In the genomic region with DNA sequence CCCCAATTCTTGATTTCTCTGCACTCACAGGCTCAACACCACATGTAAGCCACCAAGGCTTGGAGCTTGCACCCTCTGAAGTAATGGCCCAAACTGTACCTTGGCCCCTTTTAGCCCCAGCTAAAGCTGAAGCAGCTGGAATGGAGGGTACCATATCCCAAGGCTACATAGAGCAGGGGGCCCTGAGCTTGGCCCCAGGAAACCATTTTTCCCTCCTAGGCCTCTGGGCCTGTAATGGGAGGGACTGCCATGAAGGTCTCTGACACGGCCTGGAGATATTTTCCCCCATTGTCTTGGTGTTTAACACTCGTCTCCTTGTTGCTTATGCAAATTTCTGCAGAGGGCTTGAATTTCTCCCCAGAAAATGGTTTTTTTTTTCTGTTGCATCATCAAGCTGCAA, we compare ENCODE assay signal across 35 cellular contexts.
DNase-seq lines count a peak whose midpoint lies in the region; ATAC-seq, FAIRE-seq and TF ChIP-seq lines count a peak whose summit lies in the region.
"Had no signal": no experiment of that assay in that cellular context is flagged by ENCODE, and none has a peak within 500 bp of the region (broad histone marks: within the 10 kb centered on the region; RNA-seq: fewer than 3 reads in every experiment).

No MANE protein-coding gene starts in this region.

- H3K9me3 Mint-ChIP-seq in activated T-helper 1 cell treated with anti-CD3 and anti-CD28 coated beads, Interleukin-12 subunit alpha, Interleukin-12 subunit beta, Interleukin-2, Interleukin-4 antibody, amounts not matched to agents 30 ng/mL and 10 ng/mL and 1 ng/mL, durations not matched to agents 14 hours and 24 hours and 36 hours, result peaks cover 7% of the 10 kb centered on the region

- peak; percentile 29 for DNase-seq in Karpas-422
- no peak for DNase-seq in K562 (ENCODE audit: extremely low read depth in 1 of 4, low spot score in 3 of 4)
- no peak for DNase-seq in activated T-helper 1 cell treated with anti-CD3 and anti-CD28 coated beads, Interleukin-12 subunit alpha, Interleukin-12 subunit beta, Interleukin-2, Interleukin-4 antibody, amounts not matched to agents 30 ng/mL and 10 ng/mL and 1 ng/mL, durations not matched to agents 14 hours and 24 hours and 36 hours (ENCODE audit: low spot score)
- DNase-seq in SKM-1 treated with dmso at 0.1 percent for 144 hours (lab: John Stamatoyannopoulos, UW; ENCODE audit: unreplicated experiment), result no peak
- DNase-seq: 8988T; ACHN; AML-193; BE2C; C1 segment of cervical spinal cord; Caco-2; Calu3; CD4-positive, alpha-beta memory T cell; CD4-positive, alpha-beta T cell; CD4-positive, CD25-positive, alpha-beta regulatory T cell; CD8-positive, alpha-beta memory T cell; CD8-positive, alpha-beta T cell; COR-L47; DMS 273 treated with DMSO at 0.1 percent for 48 hours; DMS153; DMS53; DMS79; DMS79 treated with DMSO at 0.1 percent for 48 hours; DND-41; EL had no signal

- WGBS in K562 (ENCODE audit: insufficient coverage, low coverage, missing lambda C conversion rate), result 6% methylated on average over 2 of the region's 2 CpGs

- intact Hi-C loops in K562 (cut with micrococcal nuclease), result loop anchor here (10.0 kb wide), 1 partner anchor 230 kb away; no protein-coding TSS in a partner anchor
- intact Hi-C loops in activated T-helper 1 cell treated with anti-CD3 and anti-CD28 coated beads, Interleukin-12 subunit alpha, Interleukin-12 subunit beta, Interleukin-2, Interleukin-4 antibody, amounts not matched to agents 30 ng/mL and 10 ng/mL and 1 ng/mL, durations not matched to agents 14 hours and 24 hours and 36 hours (cut with micrococcal nuclease), result no loop called here

- no peak overlapping the region for H2AFZ ChIP-seq in Karpas-422 (ENCODE audit: low read length)
- H2AFZ ChIP-seq in K562 (ENCODE audit: low read depth, low read length), result no peak overlapping the region

- H3K9me2 ChIP-seq in Karpas-422 (replicated peaks; ENCODE audit: insufficient read depth, low read length), result no peaks in the 10 kb centered on the region

- H3K27ac ChIP-seq in HEK293 (ENCODE audit: extremely low read depth, low read depth, low read length) (no peak overlapping the region), Karpas-422 (ENCODE audit: low read length) (no peak overlapping the region), K562 (ENCODE audit: extremely low read depth, low read depth, low read length) (no peak overlapping the region)
- H3K27ac ChIP-seq: 22Rv1; A549; BLaER1; BLaER1 treated with 17β-estradiol and CSF1 and Interleukin-3, amounts not matched to agents 10 nM and 100 nM; C4-2B had no signal

- H4K20me1 ChIP-seq in Karpas-422 (ENCODE audit: insufficient read depth, low read depth, low read length) (no peaks in the 10 kb centered on the region), K562 (replicated peaks; ENCODE audit: control insufficient read depth, insufficient read depth, low read length) (no peaks in the 10 kb centered on the region)
- H4K20me1 ChIP-seq: BLaER1; BLaER1 treated with 17β-estradiol and CSF1 and Interleukin-3, amounts not matched to agents 10 nM and 100 nM had no signal

- no TSS peak for BruUV-seq in K562 (replicated peaks; lab: Mats Ljungman, UMichigan)

- H3K9ac ChIP-seq in Karpas-422 (ENCODE audit: low read length) (no peak overlapping the region), K562 (ENCODE audit: insufficient read depth in 1 of 2, low read depth in 2 of 2, low read length in 2 of 2) (no peak overlapping the region)
- H3K9ac ChIP-seq: BLaER1; BLaER1 treated with 17β-estradiol and CSF1 and Interleukin-3, amounts not matched to agents 10 nM and 100 nM had no signal

- H3K36me3 ChIP-seq in HEK293 (ENCODE audit: control insufficient read depth in 2 of 2, insufficient read depth in 1 of 2, low read length in 2 of 2) (no peaks in the 10 kb centered on the region), Karpas-422 (ENCODE audit: insufficient read depth, low read length) (no peaks in the 10 kb centered on the region; the same call in 1 of the 2 replicates), K562 (ENCODE audit: control insufficient read depth, insufficient read depth, low read length) (no peaks in the 10 kb centered on the region)
- H3K36me3 ChIP-seq: BE2C, BLaER1 had no signal

- H3K79me2 ChIP-seq in Karpas-422 (ENCODE audit: low read length) (no peaks in the 10 kb centered on the region), K562 (ENCODE audit: control insufficient read depth, insufficient read depth, low read length) (no peaks in the 10 kb centered on the region)

- H3K4me3 Mint-ChIP-seq in activated T-helper 1 cell treated with anti-CD3 and anti-CD28 coated beads, Interleukin-12 subunit alpha, Interleukin-12 subunit beta, Interleukin-2, Interleukin-4 antibody, amounts not matched to agents 30 ng/mL and 10 ng/mL and 1 ng/mL, durations not matched to agents 14 hours and 24 hours and 36 hours, result no peak overlapping the region
- H3K4me3 Mint-ChIP-seq: B cell; CD14-positive monocyte; CD4-positive, alpha-beta memory T cell; CD4-positive, alpha-beta T cell; CD4-positive, CD25-positive, alpha-beta regulatory T cell; CD8-positive, alpha-beta memory T cell; CD8-positive, alpha-beta T cell had no signal

- no peaks in the 10 kb centered on the region; the same call in 1 of the 2 replicates for H3K9me3 ChIP-seq in HEK293 (ENCODE audit: control insufficient read depth, insufficient read depth, low read depth, low read length)
- no peaks in the 10 kb centered on the region for H3K9me3 ChIP-seq in Karpas-422 (ENCODE audit: low read length)
- H3K9me3 ChIP-seq in K562 (replicated peaks; ENCODE audit: control insufficient read depth, insufficient read depth, low read depth, low read length), result no peaks in the 10 kb centered on the region
- H3K9me3 ChIP-seq: A549, BE2C, Caco-2 had no signal

- in situ Hi-C loops in K562 (cut with MboI), result no loop called here

- CTCF ChIA-PET in HEK293 (lab: Yijun Ruan, JAX) (no interaction called here), K562 (lab: Yijun Ruan, JAX; ENCODE audit: low intra/inter-chr PET ratio) (no interaction called here)

- no peak overlapping the region for H3K27ac Mint-ChIP-seq in activated T-helper 1 cell treated with anti-CD3 and anti-CD28 coated beads, Interleukin-12 subunit alpha, Interleukin-12 subunit beta, Interleukin-2, Interleukin-4 antibody, amounts not matched to agents 30 ng/mL and 10 ng/mL and 1 ng/mL, durations not matched to agents 14 hours and 24 hours and 36 hours
- H3K27ac Mint-ChIP-seq: B cell; CD14-positive monocyte; CD4-positive, alpha-beta T cell; CD4-positive, CD25-positive, alpha-beta regulatory T cell; CD8-positive, alpha-beta memory T cell; CD8-positive, alpha-beta T cell had no signal

- no peaks in the 10 kb centered on the region for H3K4me1 Mint-ChIP-seq in activated T-helper 1 cell treated with anti-CD3 and anti-CD28 coated beads, Interleukin-12 subunit alpha, Interleukin-12 subunit beta, Interleukin-2, Interleukin-4 antibody, amounts not matched to agents 30 ng/mL and 10 ng/mL and 1 ng/mL, durations not matched to agents 14 hours and 24 hours and 36 hours (ENCODE audit: low read depth)
- H3K4me1 Mint-ChIP-seq: B cell; CD14-positive monocyte; CD4-positive, alpha-beta memory T cell; CD4-positive, CD25-positive, alpha-beta regulatory T cell; CD8-positive, alpha-beta memory T cell had no signal

- TF ChIP-seq POLR2A in K562 (conservative IDR thresholded peaks at IDR 0.05), result no peak

- peaks cover 9% of the 10 kb centered on the region for H3K27me3 Mint-ChIP-seq in activated T-helper 1 cell treated with anti-CD3 and anti-CD28 coated beads, Interleukin-12 subunit alpha, Interleukin-12 subunit beta, Interleukin-2, Interleukin-4 antibody, amounts not matched to agents 30 ng/mL and 10 ng/mL and 1 ng/mL, durations not matched to agents 14 hours and 24 hours and 36 hours (ENCODE audit: insufficient read depth)

- no peak for FAIRE-seq in K562 (lab: Jason Lieb, UNC)
- FAIRE-seq: A204.1, A549, D721Med had no signal

- TF ChIP-seq EP300 in K562 (IDR thresholded peaks at IDR 0.05; ENCODE audit: low read length), result no peak

- no peaks in the 10 kb centered on the region for H3K36me3 Mint-ChIP-seq in activated T-helper 1 cell treated with anti-CD3 and anti-CD28 coated beads, Interleukin-12 subunit alpha, Interleukin-12 subunit beta, Interleukin-2, Interleukin-4 antibody, amounts not matched to agents 30 ng/mL and 10 ng/mL and 1 ng/mL, durations not matched to agents 14 hours and 24 hours and 36 hours (ENCODE audit: low read depth)
- H3K36me3 Mint-ChIP-seq: CD14-positive monocyte; CD4-positive, CD25-positive, alpha-beta regulatory T cell; CD8-positive, alpha-beta memory T cell; CD8-positive, alpha-beta T cell had no signal

- ATAC-seq in K562 (no peak), GM18873 (IDR thresholded peaks at IDR 0.05; ENCODE audit: low FRiP score, unreplicated experiment) (no peak)
- ATAC-seq: A549; CD8-positive, alpha-beta T cell had no signal

- POLR2A ChIA-PET in HEK293 (lab: Yijun Ruan, JAX) (no interaction called here), K562 (lab: Yijun Ruan, JAX) (interaction anchor here (0.6 kb wide), 1 partner anchor 9 kb away, joined by 3 read pairs; no protein-coding TSS in a partner anchor)

- TF ChIP-seq RAD21 in K562 (CRISPR knock-in tag; conservative IDR thresholded peaks at IDR 0.05 in 1 of 2, IDR thresholded peaks at IDR 0.05 in 1 of 2), result no peak

- H3K4me1 ChIP-seq in HEK293 (ENCODE audit: control insufficient read depth, insufficient read depth, low read length), result no peaks in the 10 kb centered on the region
- H3K4me1 ChIP-seq in Karpas-422 (ENCODE audit: low read length), result no peaks in the 10 kb centered on the region
- H3K4me1 ChIP-seq in K562 (replicated peaks in 1 of 2; ENCODE audit: control insufficient read depth in 2 of 2, insufficient read depth in 2 of 2, low read length in 2 of 2), result no peaks in the 10 kb centered on the region
- H3K4me1 ChIP-seq: A549; BE2C; BLaER1; BLaER1 treated with 17β-estradiol and CSF1 and Interleukin-3, amounts not matched to agents 10 nM and 100 nM; Caco-2 had no signal

- no peak overlapping the region for H3K4me2 ChIP-seq in Karpas-422 (ENCODE audit: low read depth, low read length, poor library complexity, severe bottlenecking)
- no peak overlapping the region for H3K4me2 ChIP-seq in K562 (ENCODE audit: insufficient read depth, low read length)
- H3K4me2 ChIP-seq: A549; BLaER1; BLaER1 treated with 17β-estradiol and CSF1 and Interleukin-3, amounts not matched to agents 10 nM and 100 nM had no signal

- H3K27me3 ChIP-seq in Karpas-422 (ENCODE audit: low read length), result no peaks in the 10 kb centered on the region
- no peaks in the 10 kb centered on the region for H3K27me3 ChIP-seq in K562 (ENCODE audit: control insufficient read depth in 2 of 2, insufficient read depth in 2 of 2, low read length in 2 of 2)
- H3K27me3 ChIP-seq: BE2C; BLaER1; BLaER1 treated with 17β-estradiol and CSF1 and Interleukin-3, amounts not matched to agents 10 nM and 100 nM had no signal

- H3K9me1 ChIP-seq in K562 (ENCODE audit: control insufficient read depth, insufficient read depth, low read length), result no peaks in the 10 kb centered on the region

- TF ChIP-seq CTCF in HEK293 (tag by site-specific recombination; IDR thresholded peaks at IDR 0.05) (no peak), K562 (IDR thresholded peaks at IDR 0.05 in 2 of 3, conservative IDR thresholded peaks at IDR 0.05 in 1 of 3; ENCODE audit: insufficient read depth in 2 of 3, low read depth in 1 of 3, low read length in 3 of 3) (no peak)

- H3K4me3 ChIP-seq in HEK293 (ENCODE audit: low read depth, low read length) (no peak overlapping the region), Karpas-422 (ENCODE audit: low read length) (no peak overlapping the region), K562 (no peak overlapping the region)
- H3K4me3 ChIP-seq: A549; BLaER1; BLaER1 treated with 17β-estradiol and CSF1 and Interleukin-3, amounts not matched to agents 10 nM and 100 nM had no signal
